8 cellular contexts compared by ENCODE assay signal in genomic region chr17:2401426-2402221, GRCh38. TPM values are rescaled to one million over a fixed set of nuclear protein-coding genes. Genes with fewer than 3 reads are reported as not detected.
DNase-seq lines count a peak whose midpoint lies in the region; ATAC-seq and TF ChIP-seq lines count a peak whose summit lies in the region.

No MANE protein-coding gene starts in this region.

- peak overlapping the region; percentile 76 for H2AFZ ChIP-seq in mammary epithelial cell (ENCODE audit: low read depth, low read length)

- H3K4me2 ChIP-seq in mammary epithelial cell (ENCODE audit: insufficient read depth, low read depth, low read length) (peak overlapping the region; percentile 94), skeletal muscle satellite cell (ENCODE audit: low read length) (peak overlapping the region; percentile 99)

- in situ Hi-C loops in mammary epithelial cell (cut with MboI; ENCODE audit: low sequenced_read_pairs in 2 of 2) = no loop called here

- DNase-seq in A172 (ENCODE audit: low spot score) (peak; percentile 98), NCI-H2196 (lab: John Stamatoyannopoulos, UW; ENCODE audit: unreplicated experiment) (peak; percentile 92), WERI-Rb-1 (peak; percentile 99), mammary epithelial cell (peak; percentile 99)

- BruUV-seq in mammary epithelial cell (replicated peaks; lab: Mats Ljungman, UMichigan) = no TSS peak

- 2% methylated on average over 25 of the region's 72 CpGs for WGBS in mammary epithelial cell (ENCODE audit: low coverage, missing lambda C conversion rate)

- H3K79me2 ChIP-seq in mammary epithelial cell (ENCODE audit: insufficient read depth, low read length) = peaks cover 31% of the 10 kb centered on the region

- H3K36me3 ChIP-seq in WERI-Rb-1 (peaks cover 6% of the 10 kb centered on the region), mammary epithelial cell (ENCODE audit: insufficient read depth, low read length) (no peaks in the 10 kb centered on the region), skeletal muscle satellite cell (ENCODE audit: insufficient read depth, low read length) (no peaks in the 10 kb centered on the region)

- H3K9ac ChIP-seq in mammary epithelial cell (ENCODE audit: insufficient read depth, low read length) (peak overlapping the region; percentile 84), skeletal muscle satellite cell (ENCODE audit: low read depth, low read length) (peak overlapping the region; percentile 98)

- H3K27ac ChIP-seq in WERI-Rb-1 (peak overlapping the region; percentile 95), mammary epithelial cell (ENCODE audit: insufficient read depth, low read depth, low read length) (peak overlapping the region; percentile 98)

- peaks cover 64% of the 10 kb centered on the region for H3K4me1 ChIP-seq in mammary epithelial cell (ENCODE audit: insufficient read depth, low read length)
- H3K4me1 ChIP-seq in skeletal muscle satellite cell (ENCODE audit: control insufficient read depth, insufficient read depth, low read length) = peaks cover 67% of the 10 kb centered on the region

- H3K27me3 ChIP-seq in WERI-Rb-1 (ENCODE audit: insufficient read depth, low read depth, severe bottlenecking) (no peaks in the 10 kb centered on the region), mammary epithelial cell (ENCODE audit: insufficient read depth, low read length) (no peaks in the 10 kb centered on the region), skeletal muscle satellite cell (ENCODE audit: control insufficient read depth, insufficient read depth, low read length) (no peaks in the 10 kb centered on the region)

- no peaks in the 10 kb centered on the region for H3K9me3 ChIP-seq in WERI-Rb-1 (ENCODE audit: severe bottlenecking)
- H3K9me3 ChIP-seq in mammary epithelial cell (replicated peaks; ENCODE audit: insufficient read depth, low read length) = no peaks in the 10 kb centered on the region
- no peaks in the 10 kb centered on the region for H3K9me3 ChIP-seq in iPS-18c (ENCODE audit: control insufficient read depth, insufficient read depth, low read length)
- H3K9me3 ChIP-seq in skeletal muscle satellite cell (replicated peaks; ENCODE audit: low read length) = no peaks in the 10 kb centered on the region

- CTCF ChIA-PET in mammary epithelial cell (lab: Charles Lee; ENCODE audit: low non-redundant PET) = interaction anchor here (0.6 kb wide), 1 partner anchor 10 kb away, joined by 3 read pairs; no protein-coding TSS in a partner anchor

- dilution Hi-C loops in mammary epithelial cell (cut with HindIII; ENCODE audit: low sequenced_read_pairs) = no loop called here

- TF ChIP-seq CTCF in WERI-Rb-1 (IDR thresholded peaks at IDR 0.05; ENCODE audit: low read depth, low read length) (no peak), mammary epithelial cell (conservative IDR thresholded peaks at IDR 0.05 in 1 of 2, IDR thresholded peaks at IDR 0.05 in 1 of 2; ENCODE audit: extremely low read depth in 1 of 2, insufficient read depth in 1 of 2, low read depth in 1 of 2, low read length in 2 of 2) (no peak)

- H4K20me1 ChIP-seq in mammary epithelial cell (ENCODE audit: insufficient read depth, low read length) = no peaks in the 10 kb centered on the region

- ATAC-seq in GM18867 (IDR thresholded peaks at IDR 0.05; ENCODE audit: unreplicated experiment) (peak; percentile 53), HG03103 (IDR thresholded peaks at IDR 0.05; ENCODE audit: low read depth, unreplicated experiment) (peak; percentile 36)

- H3K4me3 ChIP-seq in WERI-Rb-1 (ENCODE audit: low read depth, low read length) (peak overlapping the region; percentile 82), mammary epithelial cell (replicated peaks in 1 of 3; ENCODE audit: insufficient read depth in 1 of 3, low read depth in 2 of 3, low read length in 3 of 3) (peak overlapping the region; percentile 51 to 66 (median 66)), iPS-18c (ENCODE audit: insufficient read depth, low read depth, low read length) (peak overlapping the region; percentile 80), skeletal muscle satellite cell (ENCODE audit: low read length) (peak overlapping the region; percentile 85)

- intact Hi-C loops in mammary epithelial cell (cut with micrococcal nuclease) = loop anchor here (1.0 to 10.0 kb wide), 4 partner anchors 9 to 687 kb away; partner anchors contain the start of genes OVCA2, SGSM2, TLCD2 and TSR1

RNA-seq across cellular contexts. Expression of gene MNT, which starts 0.8 kb away (rescaled TPM):
- total RNA-seq in A172 (2014; rRNA removed; shearing (Covaris generic)) = 4.3 and 9.1 TPM in 2 replicates
- total RNA-seq in mammary epithelial cell = 10 to 100 TPM in 1 of 2 donors, 1 to 10 TPM in 1; 5.5 to 32.3 TPM
- 4.1 TPM for polyA plus RNA-seq in mammary epithelial cell
- polyA minus RNA-seq in mammary epithelial cell = 7.8 TPM
- total RNA-seq in skeletal muscle satellite cell (2012; rRNA removed) = 6.1 and 7.6 TPM in 2 replicates

Comparison
In these comparisons a context has a peak if more than half of its experiments do, and no peak if none do; other contexts are left out.
1. Peak in every context shown above with its lines: DNase-seq, ATAC-seq, H3K4me3 ChIP-seq and H3K27ac ChIP-seq.